ENCODE assay signal across 12 cellular contexts in the genomic region with DNA sequence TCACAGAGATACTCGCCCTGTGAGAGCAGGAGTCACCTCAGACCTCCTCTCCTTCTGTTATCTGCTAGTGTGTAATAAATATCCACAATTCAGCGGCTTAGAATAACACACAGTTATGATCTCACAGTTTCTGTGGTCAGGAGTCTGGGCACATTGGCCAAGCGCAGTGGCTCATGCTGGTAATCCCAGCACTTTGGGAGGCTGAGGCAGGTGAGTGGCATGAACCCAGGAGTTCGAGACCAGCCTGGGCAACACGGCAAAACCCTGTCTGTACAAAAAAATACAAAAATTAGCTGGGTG.
DNase-seq lines count a peak whose midpoint lies in the region; ATAC-seq and TF ChIP-seq lines count a peak whose summit lies in the region.
"Had no signal": no experiment of that assay in that cellular context is flagged by ENCODE, and none has a peak within 500 bp of the region (broad histone marks: within the 10 kb centered on the region; RNA-seq: fewer than 3 reads in every experiment).

No MANE protein-coding gene starts in this region.

- TF ChIP-seq POLR2A in heart left ventricle (IDR thresholded peaks at IDR 0.05) = no peak

- ATAC-seq in heart left ventricle (no peak), lower lobe of right lung (no peak), upper lobe of right lung (no peak), HG02623 (IDR thresholded peaks at IDR 0.05; ENCODE audit: unreplicated experiment) (no peak), GM18868 (IDR thresholded peaks at IDR 0.05; ENCODE audit: unreplicated experiment) (no peak)
- ATAC-seq: HCT116 had no signal

- no peak for TF ChIP-seq CTCF in heart left ventricle (IDR thresholded peaks at IDR 0.05)
- no peak for TF ChIP-seq CTCF in lower lobe of right lung (IDR thresholded peaks at IDR 0.05)
- no peak for TF ChIP-seq CTCF in upper lobe of right lung (IDR thresholded peaks at IDR 0.05)

- no peaks in the 10 kb centered on the region for H3K27me3 ChIP-seq in heart left ventricle
- H3K27me3 ChIP-seq in lower lobe of right lung (ENCODE audit: low read depth) = no peaks in the 10 kb centered on the region
- H3K27me3 ChIP-seq in upper lobe of right lung = no peaks in the 10 kb centered on the region

- H3K4me1 ChIP-seq in heart left ventricle (peaks cover 41 to 94% (median 87%) of the 10 kb centered on the region in 12 donors), lower lobe of right lung (peaks cover 93% of the 10 kb centered on the region), upper lobe of right lung (peaks cover 82% of the 10 kb centered on the region)

- H3K4me3 Mint-ChIP-seq in activated naive CD8-positive, alpha-beta T cell treated with anti-CD3 and anti-CD28 coated beads for 36 hours = no peak overlapping the region

- no peaks in the 10 kb centered on the region for H3K27me3 Mint-ChIP-seq in activated naive CD8-positive, alpha-beta T cell treated with anti-CD3 and anti-CD28 coated beads for 36 hours

- no peaks in the 10 kb centered on the region for H3K9me3 Mint-ChIP-seq in activated naive CD8-positive, alpha-beta T cell treated with anti-CD3 and anti-CD28 coated beads for 36 hours

- H3K9me3 ChIP-seq in heart left ventricle = no peaks in the 10 kb centered on the region
- no peaks in the 10 kb centered on the region for H3K9me3 ChIP-seq in lower lobe of right lung
- no peaks in the 10 kb centered on the region for H3K9me3 ChIP-seq in upper lobe of right lung

- intact Hi-C loops in heart left ventricle (cut with DNase I) = no loop called here
- intact Hi-C loops in cardiac septum (cut with DNase I) = no loop called here
- intact Hi-C loops in lower lobe of right lung (cut with DNase I) = no loop called here
- intact Hi-C loops in upper lobe of right lung (cut with DNase I) = no loop called here

- H3K4me3 ChIP-seq in heart left ventricle (no peak overlapping the region), lower lobe of right lung (no peak overlapping the region), upper lobe of right lung (no peak overlapping the region)

- H3K36me3 ChIP-seq in heart left ventricle (peaks cover 0 to 21% (median 14%) of the 10 kb centered on the region in 9 donors), lower lobe of right lung (peaks cover 21% of the 10 kb centered on the region), upper lobe of right lung (peaks cover 20% of the 10 kb centered on the region)

- WGBS in heart left ventricle, 4 donors = 71 to 76% (median 75%) methylated on average over 5 of the region's 5 CpGs

- H3K4me1 Mint-ChIP-seq in activated naive CD8-positive, alpha-beta T cell treated with anti-CD3 and anti-CD28 coated beads for 36 hours = peaks cover 68% of the 10 kb centered on the region

- peaks cover 21% of the 10 kb centered on the region for H3K36me3 Mint-ChIP-seq in activated naive CD8-positive, alpha-beta T cell treated with anti-CD3 and anti-CD28 coated beads for 36 hours

- H3K27ac ChIP-seq in heart left ventricle (peak overlapping the region in 8 of 12 donors; percentile 39 to 98 (median 84)), lower lobe of right lung (peak overlapping the region; percentile 83), upper lobe of right lung (peak overlapping the region; percentile 72)
- H3K27ac ChIP-seq: VCaP had no signal

- DNase-seq in heart left ventricle = no peak
- no peak for DNase-seq in cardiac septum (ENCODE audit: low spot score)
- no peak for DNase-seq in activated naive CD8-positive, alpha-beta T cell treated with anti-CD3 and anti-CD28 coated beads for 36 hours
- DNase-seq in lower lobe of right lung = no peak
- DNase-seq in upper lobe of right lung = no peak
- DNase-seq in medulla oblongata (ENCODE audit: extremely low spot score) = no peak
- DNase-seq: islet precursor cell, NCI-H1417 had no signal

- peak overlapping the region; percentile 80 for H3K27ac Mint-ChIP-seq in activated naive CD8-positive, alpha-beta T cell treated with anti-CD3 and anti-CD28 coated beads for 36 hours
